Comparison of ENCODE assay signal across 1 cellular context in the genomic region with DNA sequence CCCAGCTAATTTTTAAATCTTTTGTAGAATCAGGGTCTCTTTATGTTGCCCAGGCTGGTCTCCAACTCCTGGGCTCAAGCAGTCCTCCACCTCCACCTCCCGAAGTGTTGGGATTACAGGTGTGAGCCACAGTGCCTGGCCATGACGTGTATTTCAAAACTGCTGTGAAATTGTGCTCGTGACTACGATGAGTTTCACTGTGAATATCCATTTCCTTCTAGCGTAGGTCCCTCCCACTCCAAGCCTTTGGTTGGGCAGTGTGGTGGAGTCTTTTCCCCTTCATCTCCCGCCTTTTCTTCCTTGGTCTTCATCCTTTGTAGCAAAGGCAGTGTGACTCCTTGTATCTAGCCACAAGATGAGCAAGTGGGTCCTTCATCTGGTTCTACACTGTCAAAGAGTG.
TF ChIP-seq lines count a peak whose summit lies in the region.

No MANE protein-coding gene starts in this region.

TF ChIP-seq in WTC11, 78 proteins besides CTCF, POLR2A, EP300 and RAD21 (continued from another document):
- TF ChIP-seq, protein P1, sequence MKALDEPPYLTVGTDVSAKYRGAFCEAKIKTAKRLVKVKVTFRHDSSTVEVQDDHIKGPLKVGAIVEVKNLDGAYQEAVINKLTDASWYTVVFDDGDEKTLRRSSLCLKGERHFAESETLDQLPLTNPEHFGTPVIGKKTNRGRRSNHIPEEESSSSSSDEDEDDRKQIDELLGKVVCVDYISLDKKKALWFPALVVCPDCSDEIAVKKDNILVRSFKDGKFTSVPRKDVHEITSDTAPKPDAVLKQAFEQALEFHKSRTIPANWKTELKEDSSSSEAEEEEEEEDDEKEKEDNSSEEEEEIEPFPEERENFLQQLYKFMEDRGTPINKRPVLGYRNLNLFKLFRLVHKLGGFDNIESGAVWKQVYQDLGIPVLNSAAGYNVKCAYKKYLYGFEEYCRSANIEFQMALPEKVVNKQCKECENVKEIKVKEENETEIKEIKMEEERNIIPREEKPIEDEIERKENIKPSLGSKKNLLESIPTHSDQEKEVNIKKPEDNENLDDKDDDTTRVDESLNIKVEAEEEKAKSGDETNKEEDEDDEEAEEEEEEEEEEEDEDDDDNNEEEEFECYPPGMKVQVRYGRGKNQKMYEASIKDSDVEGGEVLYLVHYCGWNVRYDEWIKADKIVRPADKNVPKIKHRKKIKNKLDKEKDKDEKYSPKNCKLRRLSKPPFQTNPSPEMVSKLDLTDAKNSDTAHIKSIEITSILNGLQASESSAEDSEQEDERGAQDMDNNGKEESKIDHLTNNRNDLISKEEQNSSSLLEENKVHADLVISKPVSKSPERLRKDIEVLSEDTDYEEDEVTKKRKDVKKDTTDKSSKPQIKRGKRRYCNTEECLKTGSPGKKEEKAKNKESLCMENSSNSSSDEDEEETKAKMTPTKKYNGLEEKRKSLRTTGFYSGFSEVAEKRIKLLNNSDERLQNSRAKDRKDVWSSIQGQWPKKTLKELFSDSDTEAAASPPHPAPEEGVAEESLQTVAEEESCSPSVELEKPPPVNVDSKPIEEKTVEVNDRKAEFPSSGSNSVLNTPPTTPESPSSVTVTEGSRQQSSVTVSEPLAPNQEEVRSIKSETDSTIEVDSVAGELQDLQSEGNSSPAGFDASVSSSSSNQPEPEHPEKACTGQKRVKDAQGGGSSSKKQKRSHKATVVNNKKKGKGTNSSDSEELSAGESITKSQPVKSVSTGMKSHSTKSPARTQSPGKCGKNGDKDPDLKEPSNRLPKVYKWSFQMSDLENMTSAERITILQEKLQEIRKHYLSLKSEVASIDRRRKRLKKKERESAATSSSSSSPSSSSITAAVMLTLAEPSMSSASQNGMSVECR (CRISPR knock-in tag; IDR thresholded peaks at IDR 0.05; ENCODE audit: borderline replicate concordance), result no peak
- TF ChIP-seq, protein P2, sequence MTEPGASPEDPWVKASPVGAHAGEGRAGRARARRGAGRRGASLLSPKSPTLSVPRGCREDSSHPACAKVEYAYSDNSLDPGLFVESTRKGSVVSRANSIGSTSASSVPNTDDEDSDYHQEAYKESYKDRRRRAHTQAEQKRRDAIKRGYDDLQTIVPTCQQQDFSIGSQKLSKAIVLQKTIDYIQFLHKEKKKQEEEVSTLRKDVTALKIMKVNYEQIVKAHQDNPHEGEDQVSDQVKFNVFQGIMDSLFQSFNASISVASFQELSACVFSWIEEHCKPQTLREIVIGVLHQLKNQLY (CRISPR knock-in tag; IDR thresholded peaks at IDR 0.05), result no peak
- TF ChIP-seq ZNF138 (CRISPR knock-in tag; conservative IDR thresholded peaks at IDR 0.05) (no peak), ESRRA (CRISPR knock-in tag; IDR thresholded peaks at IDR 0.05; ENCODE audit: borderline replicate concordance) (no peak), EMX1 (CRISPR knock-in tag; IDR thresholded peaks at IDR 0.05) (no peak), SOX15 (CRISPR knock-in tag; IDR thresholded peaks at IDR 0.05) (no peak), KAT7 (CRISPR knock-in tag; IDR thresholded peaks at IDR 0.05; ENCODE audit: borderline replicate concordance) (no peak)
- TF ChIP-seq, protein P3, sequence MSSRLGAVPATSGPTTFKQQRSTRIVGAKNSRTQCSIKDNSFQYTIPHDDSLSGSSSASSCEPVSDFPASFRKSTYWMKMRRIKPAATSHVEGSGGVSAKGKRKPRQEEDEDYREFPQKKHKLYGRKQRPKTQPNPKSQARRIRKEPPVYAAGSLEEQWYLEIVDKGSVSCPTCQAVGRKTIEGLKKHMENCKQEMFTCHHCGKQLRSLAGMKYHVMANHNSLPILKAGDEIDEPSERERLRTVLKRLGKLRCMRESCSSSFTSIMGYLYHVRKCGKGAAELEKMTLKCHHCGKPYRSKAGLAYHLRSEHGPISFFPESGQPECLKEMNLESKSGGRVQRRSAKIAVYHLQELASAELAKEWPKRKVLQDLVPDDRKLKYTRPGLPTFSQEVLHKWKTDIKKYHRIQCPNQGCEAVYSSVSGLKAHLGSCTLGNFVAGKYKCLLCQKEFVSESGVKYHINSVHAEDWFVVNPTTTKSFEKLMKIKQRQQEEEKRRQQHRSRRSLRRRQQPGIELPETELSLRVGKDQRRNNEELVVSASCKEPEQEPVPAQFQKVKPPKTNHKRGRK (CRISPR knock-in tag; IDR thresholded peaks at IDR 0.05; ENCODE audit: borderline replicate concordance), result no peak
